In genomic region chr3:13566769-13567310, GRCh38 we compare ENCODE assay signal across 18 cellular contexts. TPM values are rescaled to one million over a fixed set of nuclear protein-coding genes. Genes with fewer than 3 reads are reported as not detected.
"Had no signal": no experiment of that assay in that cellular context is flagged by ENCODE, and none has a peak within 500 bp of the region (broad histone marks: within the 10 kb centered on the region; RNA-seq: fewer than 3 reads in every experiment).

No MANE protein-coding gene starts in this region.

- H3K4me3 ChIP-seq: heart left ventricle, right atrium auricular region, smooth muscle cell, testis, tibial nerve, upper lobe of right lung, vagina had no signal

- H3K27ac ChIP-seq: heart left ventricle, parathyroid adenoma, testis, tibial nerve, upper lobe of right lung, vagina had no signal

- H3K9me3 ChIP-seq: heart left ventricle, right atrium auricular region, testis, tibial nerve, upper lobe of right lung, vagina had no signal

- H3K4me1 ChIP-seq: parathyroid adenoma, upper lobe of right lung had no signal

- H2AFZ ChIP-seq: parathyroid adenoma had no signal

- H3K9ac ChIP-seq: parathyroid adenoma had no signal

- H3K27me3 ChIP-seq: heart left ventricle, right atrium auricular region, testis, tibial nerve, upper lobe of right lung, vagina had no signal

- H3K36me3 ChIP-seq: right atrium auricular region, upper lobe of right lung, vagina had no signal

- ATAC-seq: esophagus mucosa; naive thymus-derived CD4-positive, alpha-beta T cell; stimulated activated effector memory CD8-positive, alpha-beta T cell treated with anti-CD3 and anti-CD28 coated beads, Interleukin-12 subunit alpha, Interleukin-12 subunit beta, amount 100 ng/mL, for 72 hours; stimulated activated naive CD8-positive, alpha-beta T cell treated with anti-CD3 and anti-CD28 coated beads, Interleukin-15, amount 100 ng/mL, for 72 hours; upper lobe of right lung had no signal

- DNase-seq: effector memory CD4-positive, alpha-beta T cell; heart left ventricle; hippocampal formation; kidney glomerular epithelial cell; naive thymus-derived CD4-positive, alpha-beta T cell; nucleus accumbens; stimulated activated CD4-positive, alpha-beta T cell treated with anti-CD3 and anti-CD28 coated beads, Interleukin-4, amount 100 ng/mL, for 1 hour; stimulated activated CD8-positive, alpha-beta memory T cell treated with anti-CD3 and anti-CD28 coated beads, Interleukin-4, amount 100 ng/mL, for 48 hours; stimulated activated naive CD8-positive, alpha-beta T cell treated with anti-CD3 and anti-CD28 coated beads, Interleukin-15, amount 100 ng/mL, for 72 hours; upper lobe of right lung had no signal

- H3K4me2 ChIP-seq: smooth muscle cell had no signal

RNA-seq across cellular contexts. Expression of gene FBLN2, which starts 17.9 kb away (rescaled TPM):
- polyA plus RNA-seq: naive thymus-derived CD4-positive, alpha-beta T cell had no signal
